In genomic region chr15:63019539-63020109, GRCh38 we compare ENCODE assay signal across 10 cellular contexts. TPM values are rescaled to one million over a fixed set of nuclear protein-coding genes. Genes with fewer than 3 reads are reported as not detected.
A peak's percentile ranks its signal among the peaks of the same experiment; 100 is the strongest.
DNase-seq lines count a peak whose midpoint lies in the region; ATAC-seq, FAIRE-seq and TF ChIP-seq lines count a peak whose summit lies in the region.
"Had no signal": no experiment of that assay in that cellular context is flagged by ENCODE, and none has a peak within 500 bp of the region (broad histone marks: within the 10 kb centered on the region; RNA-seq: fewer than 3 reads in every experiment).

No MANE protein-coding gene starts in this region.

- FAIRE-seq in A549 (lab: Jason Lieb, UNC) = peak; percentile 98

- no peak for TF ChIP-seq POLR2A in A549 (IDR thresholded peaks at IDR 0.05; ENCODE audit: low read length)

- no peak overlapping the region for H3K4me3 ChIP-seq in A549
- H3K4me3 ChIP-seq: BLaER1 treated with 17β-estradiol and CSF1 and Interleukin-3, amounts not matched to agents 10 nM and 100 nM had no signal

- TF ChIP-seq CTCF in A549 (IDR thresholded peaks at IDR 0.05) = no peak
- no peak for TF ChIP-seq CTCF in WTC11 (IDR thresholded peaks at IDR 0.05)

- H3K27me3 Mint-ChIP-seq in WTC11 (ENCODE audit: low read depth) (no peaks in the 10 kb centered on the region; the same call in 1 of the 2 replicates), immature natural killer cell (ENCODE audit: low read depth in 3 of 3) (peaks cover 0 to 4% (median 2%) of the 10 kb centered on the region in 3 donors)

- peaks cover 13% of the 10 kb centered on the region for H3K4me1 Mint-ChIP-seq in WTC11
- H3K4me1 Mint-ChIP-seq in immature natural killer cell = no peaks in the 10 kb centered on the region

- ATAC-seq in A549 (peak; percentile 78 to 82), WTC11 (peak; percentile 98)

- H3K4me1 ChIP-seq in A549 = peaks cover 66% of the 10 kb centered on the region

- no peak overlapping the region for H3K4me3 Mint-ChIP-seq in WTC11
- no peak overlapping the region for H3K4me3 Mint-ChIP-seq in immature natural killer cell
- H3K4me3 Mint-ChIP-seq: neural crest cell had no signal

- CTCF ChIA-PET in A549 (lab: Yijun Ruan, JAX) (interaction anchor here (0.9 to 2.6 kb wide), 6 partner anchors 10 to 124 kb away, joined by 3 to 14 read pairs (median 5); no protein-coding TSS in a partner anchor), WTC11 (lab: Charles Lee) (interaction anchor here (0.5 to 1.2 kb wide), 4 partner anchors 28 to 537 kb away, joined by 3 to 6 read pairs (median 4); no protein-coding TSS in a partner anchor)

- DNase-seq in A549 (ENCODE audit: low read depth in 1 of 2, low spot score in 1 of 2) = peak; percentile 76 to 85
- DNase-seq in HS-5 (ENCODE audit: low read depth) = peak; percentile 72
- peak; percentile 58 for DNase-seq in WTC11 (ENCODE audit: low spot score)
- peak; percentile 89 for DNase-seq in iris pigment epithelial cell (ENCODE audit: low read depth)
- no peak for DNase-seq in DMS153 (lab: John Stamatoyannopoulos, UW)
- no peak for DNase-seq in C1 segment of cervical spinal cord (lab: John Stamatoyannopoulos, UW)
- no peak for DNase-seq in immature natural killer cell
- DNase-seq in cerebellar cortex (ENCODE audit: low spot score) = no peak

- peak in 1 of 2 experiments; percentile 23; a peak in 1 of 5 replicates for TF ChIP-seq EP300 in A549 (IDR thresholded peaks at IDR 0.05)

- H3K9me3 ChIP-seq in A549 = no peaks in the 10 kb centered on the region
- H3K9me3 ChIP-seq: BLaER1 treated with 17β-estradiol and CSF1 and Interleukin-3, amounts not matched to agents 10 nM and 100 nM had no signal

- peak in 1 of 2 experiments; percentile 30; a peak in 1 of 5 replicates for TF ChIP-seq RAD21 in A549 (conservative IDR thresholded peaks at IDR 0.05 in 1 of 2, IDR thresholded peaks at IDR 0.05 in 1 of 2)

- H3K27ac Mint-ChIP-seq in WTC11 (peak overlapping the region; percentile 60; the same call in 1 of the 2 replicates), immature natural killer cell (no peak overlapping the region)

- H3K9me3 Mint-ChIP-seq in WTC11 (peaks cover 4% of the 10 kb centered on the region; the same call in 1 of the 2 replicates), immature natural killer cell (no peaks in the 10 kb centered on the region)

- H3K36me3 Mint-ChIP-seq in WTC11 (no peaks in the 10 kb centered on the region), immature natural killer cell (no peaks in the 10 kb centered on the region)

- POLR2A ChIA-PET in A549 (lab: Yijun Ruan, JAX) (interaction anchor here (1.0 to 1.9 kb wide), 4 partner anchors 19 to 122 kb away, joined by 3 to 5 read pairs (median 4); partner anchors contain the start of gene TPM1), WTC11 (lab: Charles Lee) (interaction anchor here (1.0 to 1.4 kb wide), 2 partner anchors 20 to 23 kb away, joined by 3 read pairs; partner anchors contain the start of gene TPM1)

- 26% methylated on average over 9 of the region's 9 CpGs for WGBS in A549 (ENCODE audit: missing lambda C conversion rate)

- peak overlapping the region; percentile 50 for H3K4me2 ChIP-seq in A549

- peak overlapping the region; percentile 59 to 85 for H3K27ac ChIP-seq in A549
- H3K27ac ChIP-seq: BLaER1 treated with 17β-estradiol and CSF1 and Interleukin-3, amounts not matched to agents 10 nM and 100 nM had no signal

TF ChIP-seq in A549, 52 proteins besides CTCF, POLR2A, EP300 and RAD21 (continues in another document):
- TF ChIP-seq FOSL2 (IDR thresholded peaks at IDR 0.05) (peak; percentile 85), FOSL2 (CRISPR knock-in tag; IDR thresholded peaks at IDR 0.05) (peak; percentile 83), SMC3 (IDR thresholded peaks at IDR 0.05) (peak; percentile 24; the same call in 1 of the 3 replicates), JUN (IDR thresholded peaks at IDR 0.05) (peak in 1 of 2 experiments; percentile 58; a peak in 1 of 5 replicates), GATA3 (IDR thresholded peaks at IDR 0.05; ENCODE audit: borderline replicate concordance) (no peak), EHF (CRISPR knock-in tag; IDR thresholded peaks at IDR 0.05) (no peak), ATOH8 (CRISPR knock-in tag; IDR thresholded peaks at IDR 0.05; ENCODE audit: low read depth) (no peak), ESRRA (IDR thresholded peaks at IDR 0.05; ENCODE audit: borderline replicate concordance, low read length) (no peak), CEBPB (IDR thresholded peaks at IDR 0.05) (peak; percentile 56 to 84; a peak in 3 of 4 replicates), MAX (IDR thresholded peaks at IDR 0.05) (0 out of 2 replicates have a peak, but pooled peaks have one; percentile 35)

TF ChIP-seq in WTC11, 78 proteins besides CTCF, POLR2A, EP300 and RAD21 (continues in another document):
- TF ChIP-seq ATF3 (CRISPR knock-in tag; conservative IDR thresholded peaks at IDR 0.05) (no peak), HMGXB4 (CRISPR knock-in tag; IDR thresholded peaks at IDR 0.05) (no peak), PRRX2 (CRISPR knock-in tag; IDR thresholded peaks at IDR 0.05) (no peak), TEAD1 (CRISPR knock-in tag; IDR thresholded peaks at IDR 0.05) (no peak), JAZF1 (CRISPR knock-in tag; IDR thresholded peaks at IDR 0.05) (no peak), IRF1 (CRISPR knock-in tag; IDR thresholded peaks at IDR 0.05) (no peak)
- TF ChIP-seq, protein P1, sequence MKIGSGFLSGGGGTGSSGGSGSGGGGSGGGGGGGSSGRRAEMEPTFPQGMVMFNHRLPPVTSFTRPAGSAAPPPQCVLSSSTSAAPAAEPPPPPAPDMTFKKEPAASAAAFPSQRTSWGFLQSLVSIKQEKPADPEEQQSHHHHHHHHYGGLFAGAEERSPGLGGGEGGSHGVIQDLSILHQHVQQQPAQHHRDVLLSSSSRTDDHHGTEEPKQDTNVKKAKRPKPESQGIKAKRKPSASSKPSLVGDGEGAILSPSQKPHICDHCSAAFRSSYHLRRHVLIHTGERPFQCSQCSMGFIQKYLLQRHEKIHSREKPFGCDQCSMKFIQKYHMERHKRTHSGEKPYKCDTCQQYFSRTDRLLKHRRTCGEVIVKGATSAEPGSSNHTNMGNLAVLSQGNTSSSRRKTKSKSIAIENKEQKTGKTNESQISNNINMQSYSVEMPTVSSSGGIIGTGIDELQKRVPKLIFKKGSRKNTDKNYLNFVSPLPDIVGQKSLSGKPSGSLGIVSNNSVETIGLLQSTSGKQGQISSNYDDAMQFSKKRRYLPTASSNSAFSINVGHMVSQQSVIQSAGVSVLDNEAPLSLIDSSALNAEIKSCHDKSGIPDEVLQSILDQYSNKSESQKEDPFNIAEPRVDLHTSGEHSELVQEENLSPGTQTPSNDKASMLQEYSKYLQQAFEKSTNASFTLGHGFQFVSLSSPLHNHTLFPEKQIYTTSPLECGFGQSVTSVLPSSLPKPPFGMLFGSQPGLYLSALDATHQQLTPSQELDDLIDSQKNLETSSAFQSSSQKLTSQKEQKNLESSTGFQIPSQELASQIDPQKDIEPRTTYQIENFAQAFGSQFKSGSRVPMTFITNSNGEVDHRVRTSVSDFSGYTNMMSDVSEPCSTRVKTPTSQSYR (CRISPR knock-in tag; IDR thresholded peaks at IDR 0.05) = no peak
- TF ChIP-seq, protein P2, sequence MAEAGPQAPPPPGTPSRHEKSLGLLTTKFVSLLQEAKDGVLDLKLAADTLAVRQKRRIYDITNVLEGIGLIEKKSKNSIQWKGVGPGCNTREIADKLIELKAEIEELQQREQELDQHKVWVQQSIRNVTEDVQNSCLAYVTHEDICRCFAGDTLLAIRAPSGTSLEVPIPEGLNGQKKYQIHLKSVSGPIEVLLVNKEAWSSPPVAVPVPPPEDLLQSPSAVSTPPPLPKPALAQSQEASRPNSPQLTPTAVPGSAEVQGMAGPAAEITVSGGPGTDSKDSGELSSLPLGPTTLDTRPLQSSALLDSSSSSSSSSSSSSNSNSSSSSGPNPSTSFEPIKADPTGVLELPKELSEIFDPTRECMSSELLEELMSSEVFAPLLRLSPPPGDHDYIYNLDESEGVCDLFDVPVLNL (CRISPR knock-in tag; IDR thresholded peaks at IDR 0.05; ENCODE audit: borderline replicate concordance, low read depth) = no peak

RNA-seq across cellular contexts. Expression of gene TPM1, which starts 22.9 kb away (rescaled TPM):
- polyA plus RNA-seq in A549 (2011; rRNA removed) (777 and 894 TPM in 2 replicates), A549 (2017; fragmentation: RNase III; extraction: RNeasy Plus Mini Kit Qiagen cat#74134 plus additional on column Dnase treatment) (954 to 1,229 TPM (median 1,043 TPM) in 3 replicates), immature natural killer cell (10 to 100 TPM in 1 of 3 donors, 1 to 10 TPM in 2; 9.1 to 11.9 (median 9.2) TPM)
- polyA plus RNA-seq in A549 (2012; cell fraction: cytosol; rRNA removed) = 824 and 915 TPM in 2 replicates
- 678 and 876 TPM in 2 replicates for polyA plus RNA-seq in A549 (2012; cell fraction: nucleus; rRNA removed)
- polyA minus RNA-seq in A549 (2011; rRNA and poly(A)+ RNA removed) = 537 and 670 TPM in 2 replicates
- total RNA-seq in WTC11 (2021) = 370 to 421 TPM (median 382 TPM) in 3 replicates

Comparison
In these comparisons a context has a peak if more than half of its experiments do, and no peak if none do; other contexts are left out.
1. DNase-seq: peak in A549 (2 of 2), HS-5 (single experiment), WTC11 (single experiment) and iris pigment epithelial cell (single experiment); none in DMS153 (single experiment), C1 segment of cervical spinal cord (0 of 14), immature natural killer cell (0 of 3) and cerebellar cortex (single experiment).
2. RNA of gene TPM1, which starts 22.9 kb away (polyA plus RNA-seq): 678 to 1,229 TPM in A549; 9.1 to 11.9 TPM in immature natural killer cell; every median in the first group is over 10 times any median in the second.
3. Of the 8 proteins assayed by ChIP-seq in both WTC11 and A549: peak only in WTC11: none; only in A549: MAX; in both: none; in neither: 6; mixed calls (peak in some experiments, not most) for 1.